ENCODE assay signal across 8 cellular contexts in the genomic region with DNA sequence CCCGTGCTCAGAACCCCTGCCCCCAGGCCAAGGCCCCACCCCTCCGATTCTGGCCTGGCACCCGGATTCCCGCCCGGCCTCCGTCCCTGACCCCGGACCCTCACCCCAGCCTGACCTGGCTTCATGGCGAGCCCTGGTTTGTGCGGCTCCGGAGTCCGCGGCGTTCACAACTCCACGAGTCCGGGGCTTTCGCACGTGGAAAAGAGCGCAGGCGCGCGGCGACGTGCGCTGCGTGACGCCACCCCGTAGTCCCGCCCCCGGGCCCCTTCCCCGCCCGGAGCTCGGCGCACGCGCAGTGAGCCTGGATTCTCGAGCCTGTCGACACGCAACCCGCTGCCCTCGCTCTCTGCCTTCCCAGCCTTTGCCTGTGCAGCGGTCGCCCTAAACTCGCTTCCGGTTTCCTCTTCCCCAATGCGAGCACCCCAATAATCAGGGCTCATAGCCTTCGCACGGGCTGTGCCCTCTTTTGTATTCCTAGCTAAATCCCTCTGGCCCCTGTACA. TPM values are rescaled to one million over a fixed set of nuclear protein-coding genes. Genes with fewer than 3 reads are reported as not detected.
DNase-seq lines count a peak whose midpoint lies in the region; ATAC-seq, FAIRE-seq and TF ChIP-seq lines count a peak whose summit lies in the region.

A gene (minus strand): TSS at position 204 of the 502 bp plus-strand sequence. CDS start 79 bp downstream, at position 125.

- no peak for TF ChIP-seq RAD21 in IMR-90 (IDR thresholded peaks at IDR 0.05; ENCODE audit: low read length)

- peaks cover 5% of the 10 kb centered on the region; the same call in 1 of the 2 replicates for H3K9me1 ChIP-seq in IMR-90 (ENCODE audit: insufficient read depth, low read length)

- peak within 1 kb of the TSS; percentile 86 for H3K14ac ChIP-seq in IMR-90 (replicated peaks; ENCODE audit: low read depth, low read length)

- H2AK5ac ChIP-seq in IMR-90 (ENCODE audit: low read depth, low read length), result peak within 1 kb of the TSS; percentile 55; the same call in 1 of the 2 replicates

- peaks cover 0 to 41% of the 10 kb centered on the region in 2 experiments; a peak in 3 of 4 replicates for H3K79me1 ChIP-seq in IMR-90 (ENCODE audit: low read depth in 1 of 2, low read length in 2 of 2)

- intact Hi-C loops in IMR-90 (cut with micrococcal nuclease) (loop anchor here (2.0 to 10.0 kb wide), 2 partner anchors 125 to 401 kb away; a partner anchor contains a TSS), OCI-LY7 (cut with micrococcal nuclease; ENCODE audit: unreplicated experiment) (no loop called here)

- peak within 1 kb of the TSS; percentile 79 for H3K56ac ChIP-seq in IMR-90 (ENCODE audit: extremely low read depth, insufficient read depth, low read length)

- no peak for FAIRE-seq in D721Med (lab: Jason Lieb, UNC)

- H3K4me1 ChIP-seq in IMR-90 (ENCODE audit: control insufficient read depth, insufficient read depth, low read length), result peaks cover 19% of the 10 kb centered on the region
- peaks cover 33% of the 10 kb centered on the region for H3K4me1 ChIP-seq in OCI-LY7 (ENCODE audit: insufficient read depth, low read length, poor library complexity, severe bottlenecking)

- TF ChIP-seq POLR2A in IMR-90 (IDR thresholded peaks at IDR 0.05; ENCODE audit: low read depth, low read length), result peak; percentile 59

- BruUV-seq in IMR-90 (replicated peaks; lab: Mats Ljungman, UMichigan) (no TSS peak), OCI-LY7 (replicated peaks; lab: Mats Ljungman, UMichigan) (no TSS peak)

- WGBS in IMR-90 (ENCODE audit: extremely low coverage in 2 of 2, insufficient read length in 1 of 2), 2 experiments, result 0% methylated on average over 28 of the region's 47 CpGs; no CpG with 5 or more reads in 1 of the 2 experiments

- peak within 1 kb of the TSS; percentile 90 for H3K23ac ChIP-seq in IMR-90 (ENCODE audit: low read depth, low read length)

- H3K4me2 ChIP-seq in IMR-90 (ENCODE audit: low read depth, low read length) (peak within 1 kb of the TSS; percentile 98), OCI-LY7 (ENCODE audit: low read length) (peak within 1 kb of the TSS; percentile 99)

- no peaks in the 10 kb centered on the region for H3K9me3 ChIP-seq in IMR-90 (ENCODE audit: control insufficient read depth, insufficient read depth, low read length)
- H3K9me3 ChIP-seq in OCI-LY7 (ENCODE audit: low read length), result no peaks in the 10 kb centered on the region

- H3K18ac ChIP-seq in IMR-90 (ENCODE audit: low read depth, low read length), result peak within 1 kb of the TSS; percentile 78

- H3K4me3 ChIP-seq in IMR-90 (ENCODE audit: insufficient read depth, low read depth, low read length) (peak within 1 kb of the TSS; percentile 85), OCI-LY7 (ENCODE audit: low read depth, low read length, poor library complexity, severe bottlenecking) (peak within 1 kb of the TSS; percentile 90), epithelial cell of esophagus (ENCODE audit: low read length) (peak within 1 kb of the TSS; percentile 99)

- no peaks in the 10 kb centered on the region for H3K9me2 ChIP-seq in OCI-LY7 (ENCODE audit: insufficient read depth, low read length)

- H2BK20ac ChIP-seq in IMR-90 (ENCODE audit: low read depth, low read length), result 0 out of 2 replicates have a peak within 1 kb of the TSS, but pooled peaks have one; percentile 10

- H3K27me3 ChIP-seq in IMR-90 (ENCODE audit: control insufficient read depth, insufficient read depth, low read length), result no peaks in the 10 kb centered on the region

- H2AFZ ChIP-seq in IMR-90 (replicated peaks; ENCODE audit: low read length, poor library complexity), result peak within 1 kb of the TSS; percentile 93
- peak within 1 kb of the TSS; percentile 85 for H2AFZ ChIP-seq in OCI-LY7 (ENCODE audit: low read length)

- H4K8ac ChIP-seq in IMR-90 (ENCODE audit: low read depth in 2 of 2, low read length in 2 of 2), result peak within 1 kb of the TSS; percentile 95 to 97

- CTCF ChIA-PET in IMR-90 (lab: Yijun Ruan, JAX), result interaction anchor here (1.1 to 1.8 kb wide), 2 partner anchors 54 to 124 kb away, joined by 3 to 8 read pairs; a partner anchor contains a TSS
- CTCF ChIA-PET in OCI-LY7 (lab: Charles Lee; ENCODE audit: unreplicated experiment), result interaction anchor here (0.6 to 1.5 kb wide), 2 partner anchors 12 to 51 kb away, joined by 3 to 6 read pairs; a partner anchor contains a TSS

- H2BK15ac ChIP-seq in IMR-90 (ENCODE audit: low read depth, low read length), result no peak within 1 kb of the TSS

- H3K4ac ChIP-seq in IMR-90 (ENCODE audit: low read depth, low read length), result peak within 1 kb of the TSS; percentile 81

- in situ Hi-C loops in IMR-90 (cut with MboI; ENCODE audit: low sequenced_read_pairs), result loop anchor here (10.0 to 25.0 kb wide), 2 partner anchors 301 to 409 kb away; a partner anchor contains a TSS

- H3K36me3 ChIP-seq in IMR-90 (ENCODE audit: control insufficient read depth, insufficient read depth, low read length) (no peaks in the 10 kb centered on the region), OCI-LY7 (ENCODE audit: insufficient read depth, low read length) (peaks cover 19% of the 10 kb centered on the region; the same call in 1 of the 2 replicates)

- H4K20me1 ChIP-seq in IMR-90 (ENCODE audit: insufficient read depth, low read length) (peaks cover 27% of the 10 kb centered on the region), OCI-LY7 (ENCODE audit: insufficient read depth, low read length) (peaks cover 36% of the 10 kb centered on the region)

- peak within 1 kb of the TSS; percentile 91 for H3K9ac ChIP-seq in IMR-90 (ENCODE audit: low read depth, low read length)

- peaks cover 50% of the 10 kb centered on the region for H3K79me2 ChIP-seq in OCI-LY7 (ENCODE audit: insufficient read depth, low read depth, low read length)

- peak; percentile 48 for ATAC-seq in GM21526 (IDR thresholded peaks at IDR 0.05; ENCODE audit: low FRiP score, unreplicated experiment)
- ATAC-seq in IMR-90 (ENCODE audit: low read depth), result peak; percentile 89

- H3K27ac ChIP-seq in IMR-90 (ENCODE audit: insufficient read depth, low read length) (peak within 1 kb of the TSS; percentile 85), OCI-LY7 (ENCODE audit: low read depth, low read length, poor library complexity, severe bottlenecking) (peak within 1 kb of the TSS; percentile 52)

- peak; percentile 97 for DNase-seq in D721Med (ENCODE audit: insufficient read length, low spot score)
- DNase-seq in IMR-90, result peak; percentile 85
- peak; percentile 96 for DNase-seq in OCI-LY7 (ENCODE audit: low spot score)
- DNase-seq in activated T-cell treated with anti-CD3 and anti-CD28 coated beads for 4 hours, result peak; percentile 98
- peak; percentile 92 for DNase-seq in epithelial cell of esophagus (ENCODE audit: low read depth)
- DNase-seq in mucosa of gallbladder (ENCODE audit: low spot score), result peak; percentile 96
- DNase-seq in stimulated activated CD8-positive, alpha-beta memory T cell treated with anti-CD3 and anti-CD28 coated beads, Interleukin-4, amount 100 ng/mL, for 4 hours (ENCODE audit: low read depth in 2 of 2, low spot score in 1 of 2), result peak; percentile 95 to 96

- POLR2A ChIA-PET in IMR-90 (lab: Charles Lee; ENCODE audit: unreplicated experiment) (no interaction called here), OCI-LY7 (lab: Charles Lee) (interaction anchor here (0.8 to 1.0 kb wide), 2 partner anchors 9 to 124 kb away, joined by 3 read pairs; no protein-coding TSS in a partner anchor)

- dilution Hi-C loops in IMR-90 (cut with HindIII; ENCODE audit: low sequenced_read_pairs, unreplicated experiment), result no loop called here

- H4K5ac ChIP-seq in IMR-90 (ENCODE audit: low read depth, low read length), result peak within 1 kb of the TSS; percentile 98

- H2AK9ac ChIP-seq in IMR-90 (replicated peaks; ENCODE audit: low read depth, low read length, poor library complexity), result peak within 1 kb of the TSS; percentile 89

- H2BK5ac ChIP-seq in IMR-90 (ENCODE audit: low read depth, low read length, poor library complexity, severe bottlenecking), result peak within 1 kb of the TSS; percentile 80

- H4K91ac ChIP-seq in IMR-90 (ENCODE audit: insufficient read depth, low read depth, low read length), result peak within 1 kb of the TSS; percentile 84

- H2BK120ac ChIP-seq in IMR-90 (ENCODE audit: low read depth, low read length), result peak within 1 kb of the TSS; percentile 45; the same call in 1 of the 2 replicates

- no peak for TF ChIP-seq CTCF in D721Med (IDR thresholded peaks at IDR 0.05; ENCODE audit: insufficient read depth, missing control alignments)
- no peak for TF ChIP-seq CTCF in IMR-90 (conservative IDR thresholded peaks at IDR 0.05; ENCODE audit: low read depth, low read length)
- no peak for TF ChIP-seq CTCF in OCI-LY7 (conservative IDR thresholded peaks at IDR 0.05; ENCODE audit: low read length)
- no peak for TF ChIP-seq CTCF in epithelial cell of esophagus (IDR thresholded peaks at IDR 0.05; ENCODE audit: insufficient read depth, low read depth, low read length, missing control alignments)

TF ChIP-seq in IMR-90, 13 proteins besides CTCF, POLR2A, EP300 and RAD21 (continues in another document):
- TF ChIP-seq RCOR1 (IDR thresholded peaks at IDR 0.05; ENCODE audit: insufficient replicate concordance, low read length) (no peak), FOS (IDR thresholded peaks at IDR 0.05; ENCODE audit: low read depth, low read length) (no peak), RFX5 (IDR thresholded peaks at IDR 0.05; ENCODE audit: low read depth, low read length) (no peak)
- TF ChIP-seq, protein P1, sequence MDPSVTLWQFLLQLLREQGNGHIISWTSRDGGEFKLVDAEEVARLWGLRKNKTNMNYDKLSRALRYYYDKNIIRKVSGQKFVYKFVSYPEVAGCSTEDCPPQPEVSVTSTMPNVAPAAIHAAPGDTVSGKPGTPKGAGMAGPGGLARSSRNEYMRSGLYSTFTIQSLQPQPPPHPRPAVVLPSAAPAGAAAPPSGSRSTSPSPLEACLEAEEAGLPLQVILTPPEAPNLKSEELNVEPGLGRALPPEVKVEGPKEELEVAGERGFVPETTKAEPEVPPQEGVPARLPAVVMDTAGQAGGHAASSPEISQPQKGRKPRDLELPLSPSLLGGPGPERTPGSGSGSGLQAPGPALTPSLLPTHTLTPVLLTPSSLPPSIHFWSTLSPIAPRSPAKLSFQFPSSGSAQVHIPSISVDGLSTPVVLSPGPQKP (IDR thresholded peaks at IDR 0.05; ENCODE audit: borderline replicate concordance, low read depth, low read length), result no peak
- TF ChIP-seq, protein P2, sequence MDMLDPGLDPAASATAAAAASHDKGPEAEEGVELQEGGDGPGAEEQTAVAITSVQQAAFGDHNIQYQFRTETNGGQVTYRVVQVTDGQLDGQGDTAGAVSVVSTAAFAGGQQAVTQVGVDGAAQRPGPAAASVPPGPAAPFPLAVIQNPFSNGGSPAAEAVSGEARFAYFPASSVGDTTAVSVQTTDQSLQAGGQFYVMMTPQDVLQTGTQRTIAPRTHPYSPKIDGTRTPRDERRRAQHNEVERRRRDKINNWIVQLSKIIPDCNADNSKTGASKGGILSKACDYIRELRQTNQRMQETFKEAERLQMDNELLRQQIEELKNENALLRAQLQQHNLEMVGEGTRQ (IDR thresholded peaks at IDR 0.05; ENCODE audit: low read depth, low read length), result 0 out of 2 replicates have a peak, but pooled peaks have one; percentile 17

RNA-seq across cellular contexts. Expression of the gene that starts here (rescaled TPM):
- total RNA-seq in IMR-90 (2012; rRNA removed) (211 and 259 TPM in 2 replicates), OCI-LY7 (2022) (365 and 376 TPM in 2 replicates), mucosa of gallbladder (92.6 TPM)
- polyA plus RNA-seq in IMR-90 (2012; rRNA removed), result 405 and 446 TPM in 2 replicates
- polyA plus RNA-seq in IMR-90 (2012; cell fraction: cytosol; rRNA removed), result 291 and 322 TPM in 2 replicates
- polyA plus RNA-seq in IMR-90 (2012; cell fraction: nucleus; rRNA removed; ENCODE audit: low replicate concordance), result 96.8 and 135 TPM in 2 replicates
- total RNA-seq in OCI-LY7 (2014; rRNA removed; shearing (Covaris generic)), result 305 and 336 TPM in 2 replicates

Comparison
In these comparisons a context has a peak if more than half of its experiments do, and no peak if none do; other contexts are left out.
1. Peak in every context shown above with its lines: DNase-seq, ATAC-seq, H3K4me3 ChIP-seq and H3K27ac ChIP-seq.